In the genomic region with DNA sequence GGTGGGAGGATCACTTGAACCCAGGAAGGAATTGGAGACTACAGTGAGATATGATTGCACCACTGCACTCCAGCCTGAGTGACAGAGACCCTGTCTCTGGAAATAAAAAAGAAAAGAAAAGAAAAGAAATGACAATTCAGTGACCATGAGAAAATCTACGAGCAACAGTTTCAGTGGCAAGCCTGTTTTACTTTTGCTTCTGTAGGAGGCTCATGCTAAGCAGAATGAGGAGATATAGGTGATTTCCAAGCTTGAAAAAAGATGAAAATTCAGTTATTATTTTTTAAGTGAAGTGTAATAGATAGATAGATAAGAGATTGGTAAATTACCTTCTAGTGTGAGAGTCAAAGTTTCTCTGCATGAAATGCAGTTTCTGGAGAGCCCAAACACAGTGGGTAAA, we compare ENCODE assay signal across 2 cellular contexts.
TF ChIP-seq lines count a peak whose summit lies in the region.

No MANE protein-coding gene starts in this region.

TF ChIP-seq in GM12878, 131 proteins besides CTCF, POLR2A, EP300 and RAD21:
- peak; percentile 55; the same call in 1 of the 2 replicates for TF ChIP-seq PKNOX1 (IDR thresholded peaks at IDR 0.05)
- TF ChIP-seq CBFB (IDR thresholded peaks at IDR 0.05; ENCODE audit: low read depth): no peak
TF ChIP-seq in GM12878: peak in this region for 1.

TF ChIP-seq in GM23338, 12 proteins besides CTCF, POLR2A, EP300 and RAD21 (continued from another document):
- no peak for TF ChIP-seq REST (IDR thresholded peaks at IDR 0.05; ENCODE audit: unreplicated experiment)
- no peak for TF ChIP-seq ZNF114 (CRISPR knock-in tag; IDR thresholded peaks at IDR 0.05)
- no peak for TF ChIP-seq ETS1 (IDR thresholded peaks at IDR 0.05)
- no peak for TF ChIP-seq EZH2phosphoT487 (IDR thresholded peaks at IDR 0.05; ENCODE audit: unreplicated experiment)
- TF ChIP-seq STAT1 (IDR thresholded peaks at IDR 0.05; ENCODE audit: unreplicated experiment): no peak
- TF ChIP-seq JUNB (IDR thresholded peaks at IDR 0.05; ENCODE audit: unreplicated experiment): no peak
- TF ChIP-seq ZNF462 (CRISPR knock-in tag; IDR thresholded peaks at IDR 0.05): no peak
- TF ChIP-seq CREB1 (CRISPR knock-in tag; IDR thresholded peaks at IDR 0.05; ENCODE audit: low read depth): no peak
- no peak for TF ChIP-seq POLR2AphosphoS5 (IDR thresholded peaks at IDR 0.05; ENCODE audit: low read depth)
- no peak for TF ChIP-seq ZNF331 (CRISPR knock-in tag; IDR thresholded peaks at IDR 0.05; ENCODE audit: low read depth)
- no peak for TF ChIP-seq EZH2 (IDR thresholded peaks at IDR 0.05; ENCODE audit: low read depth, unreplicated experiment)
